Comparison of ENCODE assay signal across 1 cellular context in the genomic region with DNA sequence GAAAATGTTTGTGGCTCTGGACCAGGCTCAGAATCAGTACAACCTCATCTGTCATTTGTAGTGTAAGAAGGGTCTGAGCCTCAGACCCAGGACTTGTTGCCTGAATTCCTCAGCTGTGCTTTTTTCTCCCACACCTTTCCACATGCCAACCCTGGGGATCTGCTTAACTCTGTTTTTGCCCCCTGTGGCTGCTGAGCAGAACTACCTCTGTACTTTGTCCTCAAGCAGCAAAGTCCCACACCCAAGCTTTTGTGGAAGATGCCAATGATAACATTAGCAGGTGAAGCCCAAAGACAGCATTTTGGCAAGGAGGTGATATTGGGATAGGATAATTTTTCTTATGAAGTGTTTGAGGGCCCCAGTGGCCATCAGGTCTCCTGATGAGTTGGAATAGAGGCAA.
TF ChIP-seq lines count a peak whose summit lies in the region.

No MANE protein-coding gene starts in this region.

TF ChIP-seq in GM12878, 131 proteins besides CTCF, POLR2A, EP300 and RAD21 (continued from another document):
- TF ChIP-seq, protein P1, sequence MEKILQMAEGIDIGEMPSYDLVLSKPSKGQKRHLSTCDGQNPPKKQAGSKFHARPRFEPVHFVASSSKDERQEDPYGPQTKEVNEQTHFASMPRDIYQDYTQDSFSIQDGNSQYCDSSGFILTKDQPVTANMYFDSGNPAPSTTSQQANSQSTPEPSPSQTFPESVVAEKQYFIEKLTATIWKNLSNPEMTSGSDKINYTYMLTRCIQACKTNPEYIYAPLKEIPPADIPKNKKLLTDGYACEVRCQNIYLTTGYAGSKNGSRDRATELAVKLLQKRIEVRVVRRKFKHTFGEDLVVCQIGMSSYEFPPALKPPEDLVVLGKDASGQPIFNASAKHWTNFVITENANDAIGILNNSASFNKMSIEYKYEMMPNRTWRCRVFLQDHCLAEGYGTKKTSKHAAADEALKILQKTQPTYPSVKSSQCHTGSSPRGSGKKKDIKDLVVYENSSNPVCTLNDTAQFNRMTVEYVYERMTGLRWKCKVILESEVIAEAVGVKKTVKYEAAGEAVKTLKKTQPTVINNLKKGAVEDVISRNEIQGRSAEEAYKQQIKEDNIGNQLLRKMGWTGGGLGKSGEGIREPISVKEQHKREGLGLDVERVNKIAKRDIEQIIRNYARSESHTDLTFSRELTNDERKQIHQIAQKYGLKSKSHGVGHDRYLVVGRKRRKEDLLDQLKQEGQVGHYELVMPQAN (conservative IDR thresholded peaks at IDR 0.05) = no peak
- no peak for TF ChIP-seq NRF1 (conservative IDR thresholded peaks at IDR 0.05; ENCODE audit: low read depth, low read length)
- TF ChIP-seq PML (IDR thresholded peaks at IDR 0.05; ENCODE audit: low read length) = no peak
- TF ChIP-seq, protein P2, sequence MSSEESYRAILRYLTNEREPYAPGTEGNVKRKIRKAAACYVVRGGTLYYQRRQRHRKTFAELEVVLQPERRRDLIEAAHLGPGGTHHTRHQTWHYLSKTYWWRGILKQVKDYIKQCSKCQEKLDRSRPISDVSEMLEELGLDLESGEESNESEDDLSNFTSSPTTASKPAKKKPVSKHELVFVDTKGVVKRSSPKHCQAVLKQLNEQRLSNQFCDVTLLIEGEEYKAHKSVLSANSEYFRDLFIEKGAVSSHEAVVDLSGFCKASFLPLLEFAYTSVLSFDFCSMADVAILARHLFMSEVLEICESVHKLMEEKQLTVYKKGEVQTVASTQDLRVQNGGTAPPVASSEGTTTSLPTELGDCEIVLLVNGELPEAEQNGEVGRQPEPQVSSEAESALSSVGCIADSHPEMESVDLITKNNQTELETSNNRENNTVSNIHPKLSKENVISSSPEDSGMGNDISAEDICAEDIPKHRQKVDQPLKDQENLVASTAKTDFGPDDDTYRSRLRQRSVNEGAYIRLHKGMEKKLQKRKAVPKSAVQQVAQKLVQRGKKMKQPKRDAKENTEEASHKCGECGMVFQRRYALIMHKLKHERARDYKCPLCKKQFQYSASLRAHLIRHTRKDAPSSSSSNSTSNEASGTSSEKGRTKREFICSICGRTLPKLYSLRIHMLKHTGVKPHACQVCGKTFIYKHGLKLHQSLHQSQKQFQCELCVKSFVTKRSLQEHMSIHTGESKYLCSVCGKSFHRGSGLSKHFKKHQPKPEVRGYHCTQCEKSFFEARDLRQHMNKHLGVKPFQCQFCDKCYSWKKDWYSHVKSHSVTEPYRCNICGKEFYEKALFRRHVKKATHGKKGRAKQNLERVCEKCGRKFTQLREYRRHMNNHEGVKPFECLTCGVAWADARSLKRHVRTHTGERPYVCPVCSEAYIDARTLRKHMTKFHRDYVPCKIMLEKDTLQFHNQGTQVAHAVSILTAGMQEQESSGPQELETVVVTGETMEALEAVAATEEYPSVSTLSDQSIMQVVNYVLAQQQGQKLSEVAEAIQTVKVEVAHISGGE (CRISPR knock-in tag; IDR thresholded peaks at IDR 0.05) = no peak
- TF ChIP-seq, protein P3, sequence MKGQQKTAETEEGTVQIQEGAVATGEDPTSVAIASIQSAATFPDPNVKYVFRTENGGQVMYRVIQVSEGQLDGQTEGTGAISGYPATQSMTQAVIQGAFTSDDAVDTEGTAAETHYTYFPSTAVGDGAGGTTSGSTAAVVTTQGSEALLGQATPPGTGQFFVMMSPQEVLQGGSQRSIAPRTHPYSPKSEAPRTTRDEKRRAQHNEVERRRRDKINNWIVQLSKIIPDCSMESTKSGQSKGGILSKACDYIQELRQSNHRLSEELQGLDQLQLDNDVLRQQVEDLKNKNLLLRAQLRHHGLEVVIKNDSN (IDR thresholded peaks at IDR 0.05; ENCODE audit: borderline replicate concordance, extremely low read length, insufficient read depth, low read depth, low read length) = no peak
- TF ChIP-seq ZNF384 (IDR thresholded peaks at IDR 0.05; ENCODE audit: borderline replicate concordance, low read depth, low read length) = no peak
- no peak for TF ChIP-seq SIX5 (IDR thresholded peaks at IDR 0.05; ENCODE audit: low read depth, low read length, severe bottlenecking)
- no peak for TF ChIP-seq TCF3 (IDR thresholded peaks at IDR 0.05; ENCODE audit: borderline replicate concordance, insufficient read depth, low read depth, low read length)
- no peak for TF ChIP-seq SMAD5 (IDR thresholded peaks at IDR 0.05; ENCODE audit: low read depth)
- TF ChIP-seq, protein P4, sequence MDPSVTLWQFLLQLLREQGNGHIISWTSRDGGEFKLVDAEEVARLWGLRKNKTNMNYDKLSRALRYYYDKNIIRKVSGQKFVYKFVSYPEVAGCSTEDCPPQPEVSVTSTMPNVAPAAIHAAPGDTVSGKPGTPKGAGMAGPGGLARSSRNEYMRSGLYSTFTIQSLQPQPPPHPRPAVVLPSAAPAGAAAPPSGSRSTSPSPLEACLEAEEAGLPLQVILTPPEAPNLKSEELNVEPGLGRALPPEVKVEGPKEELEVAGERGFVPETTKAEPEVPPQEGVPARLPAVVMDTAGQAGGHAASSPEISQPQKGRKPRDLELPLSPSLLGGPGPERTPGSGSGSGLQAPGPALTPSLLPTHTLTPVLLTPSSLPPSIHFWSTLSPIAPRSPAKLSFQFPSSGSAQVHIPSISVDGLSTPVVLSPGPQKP (IDR thresholded peaks at IDR 0.05; ENCODE audit: low read depth, low read length) = no peak
- no peak for TF ChIP-seq CHD1 (IDR thresholded peaks at IDR 0.05; ENCODE audit: low read depth, low read length)
